In genomic region chr11:45333023-45333422, GRCh38 we compare ENCODE assay signal across 9 cellular contexts. TPM values are rescaled to one million over a fixed set of nuclear protein-coding genes. Genes with fewer than 3 reads are reported as not detected.
A peak's percentile ranks its signal among the peaks of the same experiment; 100 is the strongest.
DNase-seq lines count a peak whose midpoint lies in the region; ATAC-seq and TF ChIP-seq lines count a peak whose summit lies in the region.
"Had no signal": no experiment of that assay in that cellular context is flagged by ENCODE, and none has a peak within 500 bp of the region (broad histone marks: within the 10 kb centered on the region; RNA-seq: fewer than 3 reads in every experiment).

No MANE protein-coding gene starts in this region.

- H3K36me3 Mint-ChIP-seq in CD14-positive monocyte, result no peaks in the 10 kb centered on the region

- TF ChIP-seq POLR2A in vagina (IDR thresholded peaks at IDR 0.05), result no peak

- no peak overlapping the region for H3K27ac Mint-ChIP-seq in CD14-positive monocyte

- H3K4me3 ChIP-seq in coronary artery (peak overlapping the region; percentile 55), vagina (peak overlapping the region; percentile 11 to 13)

- DNase-seq in Right ventricle myocardium inferior (ENCODE audit: missing footprints) (no peak), cardiac septum (ENCODE audit: low spot score) (no peak), coronary artery (ENCODE audit: low spot score) (no peak), lung microvascular endothelial cell (ENCODE audit: low read depth in 2 of 2) (peak; percentile 24 to 81), vagina (ENCODE audit: extremely low spot score in 2 of 2) (peak; percentile 16 to 67), SW 1271 (lab: John Stamatoyannopoulos, UW) (no peak), CD14-positive monocyte (ENCODE audit: low spot score) (no peak)

- H3K4me1 Mint-ChIP-seq in CD14-positive monocyte, result no peaks in the 10 kb centered on the region

- TF ChIP-seq CTCF in coronary artery (IDR thresholded peaks at IDR 0.05) (no peak), vagina (IDR thresholded peaks at IDR 0.05) (no peak), CD14-positive monocyte (IDR thresholded peaks at IDR 0.05) (no peak)

- no peaks in the 10 kb centered on the region for H3K4me1 ChIP-seq in vagina

- H3K27ac ChIP-seq in coronary artery (peak overlapping the region; percentile 68 to 83), vagina (peak overlapping the region; percentile 59)
- H3K27ac ChIP-seq: epithelial cell of prostate had no signal

- no peak overlapping the region for H3K4me3 Mint-ChIP-seq in CD14-positive monocyte

- ATAC-seq in Right ventricle myocardium inferior, result peak; percentile 47
- no peak for ATAC-seq in GM21786 (IDR thresholded peaks at IDR 0.05; ENCODE audit: unreplicated experiment)

- intact Hi-C loops in Right ventricle myocardium inferior (cut with DNase I), result loop anchor here (2.0 to 5.0 kb wide), 3 partner anchors 80 to 396 kb away; no protein-coding TSS in a partner anchor
- intact Hi-C loops in cardiac septum (cut with DNase I), result loop anchor here (5.0 kb wide), 1 partner anchor 396 kb away; no protein-coding TSS in a partner anchor
- intact Hi-C loops in vagina (cut with DNase I), result loop anchor here (5.0 to 10.0 kb wide), 2 partner anchors 226 to 388 kb away; no protein-coding TSS in a partner anchor
- intact Hi-C loops in CD14-positive monocyte (cut with micrococcal nuclease), result loop anchor here (2.0 to 10.0 kb wide), 3 partner anchors 220 to 398 kb away; no protein-coding TSS in a partner anchor

- H3K27me3 ChIP-seq in vagina, result no peaks in the 10 kb centered on the region

- no peaks in the 10 kb centered on the region for H3K36me3 ChIP-seq in vagina

- peaks cover 7 to 8% (median 8%) of the 10 kb centered on the region in 3 donors for H3K27me3 Mint-ChIP-seq in CD14-positive monocyte (ENCODE audit: low read depth in 3 of 3)

- H3K9me3 ChIP-seq in vagina, result no peaks in the 10 kb centered on the region

- H3K9me3 Mint-ChIP-seq in CD14-positive monocyte, result peaks cover 0 to under 1% (median 0%) of the 10 kb centered on the region in 7 donors

RNA-seq across cellular contexts. Expression of gene SYT13, which starts 46.9 kb away (rescaled TPM):
- 7.0 TPM for total RNA-seq in Right ventricle myocardium inferior
- total RNA-seq in cardiac septum, result 1.3 TPM
- under 0.01 TPM in 2 replicates for total RNA-seq in lung microvascular endothelial cell
- 1.2 TPM for total RNA-seq in vagina
- not detected for polyA plus RNA-seq in CD14-positive monocyte

Comparison
In these comparisons a context has a peak if more than half of its experiments do, and no peak if none do; other contexts are left out.
1. DNase-seq: peak in lung microvascular endothelial cell (2 of 2) and vagina (2 of 2); none in Right ventricle myocardium inferior (single experiment), cardiac septum (single experiment), coronary artery (single experiment), SW 1271 (0 of 2) and CD14-positive monocyte (single experiment).